ENCODE assay signal across 8 cellular contexts in genomic region chr22:24554316-24555159, GRCh38. TPM values are rescaled to one million over a fixed set of nuclear protein-coding genes. Genes with fewer than 3 reads are reported as not detected.
DNase-seq lines count a peak whose midpoint lies in the region; ATAC-seq lines count a peak whose summit lies in the region.

Gene GUCD1 (minus strand): TSS chr22:24555138. CDS start chr22:24554991, 147 bp downstream.

- ATAC-seq in memory B cell (ENCODE audit: low read depth) (no peak), HG02571 (IDR thresholded peaks at IDR 0.05; ENCODE audit: unreplicated experiment) (no peak)

- no peaks in the 10 kb centered on the region for H3K27me3 ChIP-seq in ectodermal cell (ENCODE audit: control insufficient read depth, insufficient read depth, low read length, poor library complexity, severe bottlenecking)

- 2% methylated on average over 64 of the region's 64 CpGs for WGBS in ectodermal cell, 2 experiments

- peaks cover 21% of the 10 kb centered on the region for H3K36me3 Mint-ChIP-seq in memory B cell

- peak within 1 kb of the TSS; percentile 98 for H3K4me3 Mint-ChIP-seq in memory B cell

- H3K27me3 Mint-ChIP-seq in memory B cell: no peaks in the 10 kb centered on the region

- peak within 1 kb of the TSS; percentile 92 for H3K4me3 ChIP-seq in ectodermal cell (ENCODE audit: insufficient read depth, low read depth, low read length)

- DNase-seq in NCI-H2227 (lab: John Stamatoyannopoulos, UW; ENCODE audit: unreplicated experiment): peak; percentile 35
- DNase-seq in NCI-H2227 treated with DMSO at 0.1 percent for 48 hours (lab: John Stamatoyannopoulos, UW): no peak
- peak; percentile 45 for DNase-seq in HK-2 (ENCODE audit: unreplicated experiment)
- DNase-seq in activated CD4-positive, alpha-beta T cell treated with anti-CD3 and anti-CD28 coated beads for 1 hour: peak; percentile 15
- DNase-seq in memory B cell (ENCODE audit: low spot score in 2 of 2): no peak
- DNase-seq in stimulated activated CD8-positive, alpha-beta memory T cell treated with anti-CD3 and anti-CD28 coated beads, Interleukin-7, amount 100 ng/mL, for 48 hours (ENCODE audit: extremely low read depth in 1 of 2, low read depth in 1 of 2): peak; percentile 4 to 8

- peak within 1 kb of the TSS; percentile 83 for H3K27ac ChIP-seq in ectodermal cell (ENCODE audit: insufficient read depth, low read depth, low read length, poor library complexity, severe bottlenecking)

- peaks cover 12% of the 10 kb centered on the region for H3K4me1 ChIP-seq in ectodermal cell (ENCODE audit: control insufficient read depth, insufficient read depth, low read length)

- H3K27ac Mint-ChIP-seq in memory B cell: peak within 1 kb of the TSS; percentile 86

- H3K36me3 ChIP-seq in ectodermal cell (ENCODE audit: control insufficient read depth, insufficient read depth, low read length): peaks cover 19% of the 10 kb centered on the region

- no peaks in the 10 kb centered on the region for H3K9me3 ChIP-seq in ectodermal cell (ENCODE audit: control insufficient read depth, low read length)

- peaks cover 63% of the 10 kb centered on the region for H3K4me1 Mint-ChIP-seq in memory B cell

- H3K9me3 Mint-ChIP-seq in memory B cell: no peaks in the 10 kb centered on the region

RNA-seq across cellular contexts. Expression of gene GUCD1, which starts in this region (rescaled TPM):
- polyA plus RNA-seq in ectodermal cell (2013, experiment 1 of 4): 46.3 TPM
- polyA plus RNA-seq in ectodermal cell (2013, experiment 2 of 4): 46.9 TPM
- 32.1 TPM for polyA plus RNA-seq in ectodermal cell (2013, experiment 3 of 4)
- 41.8 TPM for polyA plus RNA-seq in ectodermal cell (2013, experiment 4 of 4)

Comparison
In these comparisons a context has a peak if more than half of its experiments do, and no peak if none do; other contexts are left out.
1. DNase-seq: peak in NCI-H2227 (single experiment), HK-2 (single experiment), activated CD4-positive, alpha-beta T cell treated with anti-CD3 and anti-CD28 coated beads for 1 hour (single experiment) and stimulated activated CD8-positive, alpha-beta memory T cell treated with anti-CD3 and anti-CD28 coated beads, Interleukin-7, amount 100 ng/mL, for 48 hours (2 of 2); none in NCI-H2227 treated with DMSO at 0.1 percent for 48 hours (single experiment) and memory B cell (0 of 2).